ENCODE assay signal across 23 cellular contexts in genomic region chr22:43534916-43535315, GRCh38.
A peak's percentile ranks its signal among the peaks of the same experiment; 100 is the strongest.
DNase-seq lines count a peak whose midpoint lies in the region; ATAC-seq and TF ChIP-seq lines count a peak whose summit lies in the region.
"Had no signal": no experiment of that assay in that cellular context is flagged by ENCODE, and none has a peak within 500 bp of the region (broad histone marks: within the 10 kb centered on the region; RNA-seq: fewer than 3 reads in every experiment).

No MANE protein-coding gene starts in this region.

- H2AFZ ChIP-seq in neural progenitor cell (replicated peaks), result no peak overlapping the region
- H2AFZ ChIP-seq: GM23248 had no signal

- H3K9me3 Mint-ChIP-seq in osteocyte (ENCODE audit: unreplicated experiment) (no peaks in the 10 kb centered on the region), neural progenitor cell (peaks cover 16% of the 10 kb centered on the region)
- H3K9me3 Mint-ChIP-seq in T-helper 2 cell treated with Interferon-gamma antibody and Interleukin-4, amounts not matched to agents 5 μg/mL and 100 μg/mL, for 36 hours, result no peaks in the 10 kb centered on the region

- intact Hi-C loops in testis (cut with DNase I; ENCODE audit: low total_unique reads), result no loop called here

- H3K27me3 ChIP-seq in RWPE2 (ENCODE audit: insufficient read depth, poor library complexity, severe bottlenecking) (no peaks in the 10 kb centered on the region), testis (no peaks in the 10 kb centered on the region), neural progenitor cell (no peaks in the 10 kb centered on the region)
- H3K27me3 ChIP-seq: BE2C had no signal

- no peak overlapping the region for H3K4me3 ChIP-seq in RWPE2 (ENCODE audit: severe bottlenecking)
- H3K4me3 ChIP-seq in epithelial cell of esophagus (ENCODE audit: low read length), result no peak overlapping the region
- no peak overlapping the region for H3K4me3 ChIP-seq in testis
- H3K4me3 ChIP-seq in neural progenitor cell, result no peak overlapping the region
- H3K4me3 ChIP-seq: GM12878, GM23248, HAP-1 had no signal

- H3K4me3 Mint-ChIP-seq in osteocyte (ENCODE audit: unreplicated experiment), result no peak overlapping the region
- no peak overlapping the region for H3K4me3 Mint-ChIP-seq in neural progenitor cell
- H3K4me3 Mint-ChIP-seq in T-helper 2 cell treated with Interferon-gamma antibody and Interleukin-4, amounts not matched to agents 5 μg/mL and 100 μg/mL, for 36 hours, result no peak overlapping the region
- H3K4me3 Mint-ChIP-seq: CD4-positive, CD25-positive, alpha-beta regulatory T cell; CD8-positive, alpha-beta memory T cell had no signal

- no peak overlapping the region for H3K9ac ChIP-seq in neural progenitor cell
- H3K9ac ChIP-seq: GM23248 had no signal

- DNase-seq in RWPE2 (ENCODE audit: low spot score), result no peak
- peak; percentile 38 for DNase-seq in epithelial cell of esophagus (ENCODE audit: low read depth)
- DNase-seq in osteocyte (ENCODE audit: extremely low spot score, unreplicated experiment), result peak; percentile 64
- peak; percentile 6 for DNase-seq in testis
- DNase-seq in neural progenitor cell (ENCODE audit: low spot score), result no peak
- DNase-seq in T-helper 2 cell treated with Interferon-gamma antibody and Interleukin-4, amounts not matched to agents 5 μg/mL and 100 μg/mL, for 36 hours (ENCODE audit: low spot score), result no peak
- DNase-seq in effector CD4-positive, alpha-beta T cell, result no peak
- DNase-seq: ACHN; BE2C; C1 segment of cervical spinal cord; CD4-positive, CD25-positive, alpha-beta regulatory T cell; CD8-positive, alpha-beta memory T cell; COR-L47; DMS 273 treated with DMSO at 0.1 percent for 48 hours; DMS53; DND-41; EL; GM23248; IMR-90 had no signal

- H3F3A ChIP-seq in neural progenitor cell (ENCODE audit: low read depth), result no peaks in the 10 kb centered on the region

- H3K27ac ChIP-seq in RWPE2 (ENCODE audit: poor library complexity, severe bottlenecking) (peak overlapping the region; percentile 50), testis (no peak overlapping the region), neural progenitor cell (no peak overlapping the region)
- H3K27ac ChIP-seq: GM23248, HL-60 had no signal

- peaks cover 2% of the 10 kb centered on the region for H3K27me3 Mint-ChIP-seq in osteocyte (ENCODE audit: unreplicated experiment)
- H3K27me3 Mint-ChIP-seq in neural progenitor cell (ENCODE audit: insufficient read depth, low read depth), result peaks cover 6% of the 10 kb centered on the region
- H3K27me3 Mint-ChIP-seq in T-helper 2 cell treated with Interferon-gamma antibody and Interleukin-4, amounts not matched to agents 5 μg/mL and 100 μg/mL, for 36 hours (ENCODE audit: low read depth), result no peaks in the 10 kb centered on the region

- H3K79me2 ChIP-seq in neural progenitor cell (ENCODE audit: low read depth), result no peaks in the 10 kb centered on the region

- H3K36me3 ChIP-seq in RWPE2 (ENCODE audit: low read depth) (no peaks in the 10 kb centered on the region), testis (ENCODE audit: low read depth, missing control alignments) (no peaks in the 10 kb centered on the region), neural progenitor cell (no peaks in the 10 kb centered on the region)
- H3K36me3 ChIP-seq: BE2C, HAP-1 had no signal

- no peaks in the 10 kb centered on the region for H4K20me1 ChIP-seq in neural progenitor cell (ENCODE audit: low read depth)

- H3K4me1 Mint-ChIP-seq in osteocyte (ENCODE audit: unreplicated experiment) (no peaks in the 10 kb centered on the region), neural progenitor cell (no peaks in the 10 kb centered on the region)
- H3K4me1 Mint-ChIP-seq in T-helper 2 cell treated with Interferon-gamma antibody and Interleukin-4, amounts not matched to agents 5 μg/mL and 100 μg/mL, for 36 hours (ENCODE audit: low read depth), result no peaks in the 10 kb centered on the region
- H3K4me1 Mint-ChIP-seq: CD4-positive, CD25-positive, alpha-beta regulatory T cell; CD8-positive, alpha-beta memory T cell had no signal

- no peak for TF ChIP-seq POLR2A in testis (IDR thresholded peaks at IDR 0.05)

- H3K36me3 Mint-ChIP-seq in osteocyte (ENCODE audit: unreplicated experiment), result no peaks in the 10 kb centered on the region
- H3K36me3 Mint-ChIP-seq in neural progenitor cell, result peaks cover 2% of the 10 kb centered on the region
- no peaks in the 10 kb centered on the region for H3K36me3 Mint-ChIP-seq in T-helper 2 cell treated with Interferon-gamma antibody and Interleukin-4, amounts not matched to agents 5 μg/mL and 100 μg/mL, for 36 hours (ENCODE audit: low read depth)
- H3K36me3 Mint-ChIP-seq: CD4-positive, CD25-positive, alpha-beta regulatory T cell had no signal

- H3K27ac Mint-ChIP-seq in osteocyte (ENCODE audit: unreplicated experiment) (no peak overlapping the region), neural progenitor cell (no peak overlapping the region)
- H3K27ac Mint-ChIP-seq in T-helper 2 cell treated with Interferon-gamma antibody and Interleukin-4, amounts not matched to agents 5 μg/mL and 100 μg/mL, for 36 hours, result no peak overlapping the region
- H3K27ac Mint-ChIP-seq: CD4-positive, CD25-positive, alpha-beta regulatory T cell; CD8-positive, alpha-beta memory T cell had no signal

- ATAC-seq in RWPE2 (ENCODE audit: low read depth) (no peak), GM19395 (IDR thresholded peaks at IDR 0.05; ENCODE audit: unreplicated experiment) (no peak)
- ATAC-seq: GM12878 had no signal

- H3K4me2 ChIP-seq in neural progenitor cell, result no peak overlapping the region

- TF ChIP-seq CTCF in RWPE2 (IDR thresholded peaks at IDR 0.05; ENCODE audit: poor library complexity, severe bottlenecking) (no peak), epithelial cell of esophagus (IDR thresholded peaks at IDR 0.05; ENCODE audit: insufficient read depth, low read depth, low read length, missing control alignments) (no peak), osteocyte (IDR thresholded peaks at IDR 0.05) (no peak), testis (IDR thresholded peaks at IDR 0.05) (no peak), neural progenitor cell (IDR thresholded peaks at IDR 0.05) (no peak)

- no peaks in the 10 kb centered on the region for H3K9me3 ChIP-seq in RWPE2 (ENCODE audit: severe bottlenecking)
- no peaks in the 10 kb centered on the region for H3K9me3 ChIP-seq in testis
- no peaks in the 10 kb centered on the region for H3K9me3 ChIP-seq in neural progenitor cell (ENCODE audit: low read depth)
- H3K9me3 ChIP-seq: BE2C, HAP-1 had no signal

- WGBS in testis, 2 donors, result 88 to 90% methylated on average over 6 of the region's 6 CpGs

- H3K4me1 ChIP-seq in RWPE2 (ENCODE audit: insufficient read depth, poor library complexity, severe bottlenecking), result peaks cover 26% of the 10 kb centered on the region
- no peaks in the 10 kb centered on the region for H3K4me1 ChIP-seq in testis
- H3K4me1 ChIP-seq in neural progenitor cell, result no peaks in the 10 kb centered on the region
- H3K4me1 ChIP-seq: BE2C, HAP-1 had no signal

Comparison
In these comparisons a context has a peak if more than half of its experiments do, and no peak if none do; other contexts are left out.
1. DNase-seq: peak in epithelial cell of esophagus (single experiment), osteocyte (single experiment) and testis (single experiment); none in RWPE2 (single experiment), neural progenitor cell (single experiment), T-helper 2 cell treated with Interferon-gamma antibody and Interleukin-4, amounts not matched to agents 5 μg/mL and 100 μg/mL, for 36 hours (single experiment) and effector CD4-positive, alpha-beta T cell (single experiment).